14 cellular contexts compared by ENCODE assay signal in genomic region chr4:101009471-101009870, GRCh38.
DNase-seq lines count a peak whose midpoint lies in the region; ATAC-seq, FAIRE-seq and TF ChIP-seq lines count a peak whose summit lies in the region.
"Had no signal": no experiment of that assay in that cellular context is flagged by ENCODE, and none has a peak within 500 bp of the region (broad histone marks: within the 10 kb centered on the region; RNA-seq: fewer than 3 reads in every experiment).

No MANE protein-coding gene starts in this region.

- H2BK5ac ChIP-seq in H1 (ENCODE audit: low read depth, low read length), result no peak overlapping the region

- H3K4me3 Mint-ChIP-seq in activated naive CD4-positive, alpha-beta T cell treated with anti-CD3 and anti-CD28 coated beads for 36 hours, result no peak overlapping the region
- H3K4me3 Mint-ChIP-seq: H9 had no signal

- no peak overlapping the region for H3K4me3 ChIP-seq in H1 (ENCODE audit: extremely low read depth in 1 of 4, insufficient read depth in 2 of 4, low read depth in 3 of 4, low read length in 4 of 4)
- H3K4me3 ChIP-seq in stomach, result no peak overlapping the region
- H3K4me3 ChIP-seq: heart left ventricle, vagina had no signal

- no peak overlapping the region for H2BK15ac ChIP-seq in H1 (ENCODE audit: low read length)

- TF ChIP-seq POLR2A in H1 (IDR thresholded peaks at IDR 0.05; ENCODE audit: control extremely low read depth in 1 of 2, low read depth in 2 of 2, low read length in 2 of 2), result no peak
- TF ChIP-seq POLR2A in stomach (IDR thresholded peaks at IDR 0.05), result no peak

- H4K91ac ChIP-seq in H1 (replicated peaks; ENCODE audit: insufficient read length, low read length), result no peak overlapping the region

- no peaks in the 10 kb centered on the region for H3K4me1 ChIP-seq in H1 (replicated peaks in 1 of 4; ENCODE audit: control insufficient read depth in 3 of 4, insufficient read depth in 4 of 4, low read length in 3 of 4)
- peaks cover 0 to 8% (median 0%) of the 10 kb centered on the region in 4 donors for H3K4me1 ChIP-seq in stomach
- H3K4me1 ChIP-seq: vagina had no signal

- no peak overlapping the region for H3K27ac Mint-ChIP-seq in activated naive CD4-positive, alpha-beta T cell treated with anti-CD3 and anti-CD28 coated beads for 36 hours
- H3K27ac Mint-ChIP-seq: H9 had no signal

- intact Hi-C loops in stomach (cut with DNase I; ENCODE audit: low total_unique reads), result no loop called here
- intact Hi-C loops in activated naive CD4-positive, alpha-beta T cell treated with anti-CD3 and anti-CD28 coated beads for 36 hours (cut with micrococcal nuclease), result no loop called here

- 0 out of 2 replicates have a peak overlapping the region, but pooled peaks have one; percentile 40 for H2AFZ ChIP-seq in H1 (ENCODE audit: low read length)

- no peak overlapping the region for H2BK20ac ChIP-seq in H1 (ENCODE audit: low read length)

- H3K27me3 Mint-ChIP-seq in activated naive CD4-positive, alpha-beta T cell treated with anti-CD3 and anti-CD28 coated beads for 36 hours (ENCODE audit: low read depth), result peaks cover 5% of the 10 kb centered on the region

- no peaks in the 10 kb centered on the region for H3K79me1 ChIP-seq in H1 (ENCODE audit: low read depth, low read length)

- no peaks in the 10 kb centered on the region for H3K79me2 ChIP-seq in H1 (ENCODE audit: control insufficient read depth in 1 of 2, insufficient read depth in 2 of 2, low read length in 2 of 2)

- POLR2A ChIA-PET in H1 (lab: Charles Lee; ENCODE audit: partially characterized antibody), result interaction anchor here (1.0 kb wide), 1 partner anchor 21 kb away, joined by 3 read pairs; no protein-coding TSS in a partner anchor

- H3K9me3 ChIP-seq in H1 (ENCODE audit: insufficient read depth in 2 of 2, low read depth in 1 of 2, low read length in 1 of 2) (no peaks in the 10 kb centered on the region), stomach (no peaks in the 10 kb centered on the region)
- H3K9me3 ChIP-seq: vagina had no signal

- H3K4me2 ChIP-seq in H1 (ENCODE audit: insufficient read depth in 1 of 2, low read depth in 2 of 2, low read length in 2 of 2), result no peak overlapping the region

- H4K5ac ChIP-seq in H1 (ENCODE audit: insufficient read length, low read depth, low read length), result no peak overlapping the region

- H3K23ac ChIP-seq in H1 (ENCODE audit: insufficient read length), result no peak overlapping the region

- no peak for FAIRE-seq in H1 (lab: Jason Lieb, UNC)

- H2BK120ac ChIP-seq in H1 (replicated peaks; ENCODE audit: low read depth, low read length), result no peak overlapping the region

- H3K27ac ChIP-seq in H1 (ENCODE audit: low read depth, low read length) (no peak overlapping the region), stomach (no peak overlapping the region)
- H3K27ac ChIP-seq: heart left ventricle, vagina had no signal

- no peak for TF ChIP-seq RAD21 in H1 (IDR thresholded peaks at IDR 0.05 in 1 of 2, conservative IDR thresholded peaks at IDR 0.05 in 1 of 2; ENCODE audit: low read depth in 2 of 2, low read length in 2 of 2)

- H3K27me3 ChIP-seq in H1 (replicated peaks in 1 of 4; ENCODE audit: control insufficient read depth in 3 of 4, extremely low read depth in 1 of 4, insufficient read depth in 3 of 4, low read length in 3 of 4), result no peaks in the 10 kb centered on the region
- no peaks in the 10 kb centered on the region for H3K27me3 ChIP-seq in stomach
- H3K27me3 ChIP-seq: heart left ventricle, vagina had no signal

- no peak overlapping the region for H3K56ac ChIP-seq in H1 (replicated peaks; ENCODE audit: insufficient read length, low read depth, low read length)

- H4K8ac ChIP-seq in H1 (ENCODE audit: extremely low read depth, insufficient read depth, low read length), result no peak overlapping the region

- H3K4me1 Mint-ChIP-seq in activated naive CD4-positive, alpha-beta T cell treated with anti-CD3 and anti-CD28 coated beads for 36 hours (ENCODE audit: low read depth), result no peaks in the 10 kb centered on the region

- no peak overlapping the region for H2BK12ac ChIP-seq in H1 (ENCODE audit: low read depth, low read length)

- H3K14ac ChIP-seq in H1 (ENCODE audit: insufficient read length), result no peak overlapping the region

- H3K36me3 ChIP-seq in H1 (ENCODE audit: control insufficient read depth in 2 of 4, insufficient read depth in 4 of 4, low read length in 3 of 4), result no peaks in the 10 kb centered on the region
- H3K36me3 ChIP-seq in stomach, result no peaks in the 10 kb centered on the region
- H3K36me3 ChIP-seq: heart left ventricle, vagina had no signal

- H3K36me3 Mint-ChIP-seq in activated naive CD4-positive, alpha-beta T cell treated with anti-CD3 and anti-CD28 coated beads for 36 hours (ENCODE audit: low read depth), result no peaks in the 10 kb centered on the region

- WGBS in H1 (ENCODE audit: extremely low coverage in 1 of 2, insufficient coverage in 1 of 2, insufficient read length in 1 of 2, insufficient replicate concordance in 2 of 2, low coverage in 1 of 2, low lambda C conversion rate in 2 of 2, missing lambda C conversion rate in 1 of 2), 2 experiments, result 92% methylated on average over 2 of the region's 2 CpGs; no CpG with 5 or more reads in 1 of the 2 experiments
- WGBS in stomach, 5 donors, result 74 to 90% (median 83%) methylated on average over 2 of the region's 2 CpGs

- CTCF ChIA-PET in H1 (lab: Charles Lee; ENCODE audit: partially characterized antibody), result no interaction called here
- CTCF ChIA-PET in activated naive CD4-positive, alpha-beta T cell treated with anti-CD3 and anti-CD28 coated beads for 36 hours (lab: Charles Lee), result no interaction called here

- no peak for TF ChIP-seq CTCF in H1 (IDR thresholded peaks at IDR 0.05; ENCODE audit: control extremely low read depth in 1 of 3, insufficient read depth in 1 of 3, low read depth in 1 of 3, low read length in 3 of 3)
- no peak for TF ChIP-seq CTCF in stomach (IDR thresholded peaks at IDR 0.05)

- H3K23me2 ChIP-seq in H1 (ENCODE audit: low read depth, low read length), result no peaks in the 10 kb centered on the region

- H3K9ac ChIP-seq in H1 (replicated peaks in 1 of 4; ENCODE audit: extremely low read depth in 1 of 4, low read depth in 3 of 4, low read length in 3 of 4), result no peak overlapping the region

- TF ChIP-seq EP300 in H1 (IDR thresholded peaks at IDR 0.05; ENCODE audit: borderline replicate concordance in 1 of 2, low read depth in 2 of 2, low read length in 2 of 2) (no peak), stomach (IDR thresholded peaks at IDR 0.05) (no peak)

- H2AK5ac ChIP-seq in H1 (ENCODE audit: low read depth, low read length), result no peak overlapping the region

- DNase-seq in H1 (ENCODE audit: low read depth in 1 of 2, low spot score in 2 of 2) (no peak), stomach (no peak), iPS-NIHi11 (ENCODE audit: low spot score) (no peak), UCSD-AML1 (lab: John Stamatoyannopoulos, UW; ENCODE audit: unreplicated experiment) (no peak)
- no peak for DNase-seq in activated naive CD4-positive, alpha-beta T cell treated with anti-CD3 and anti-CD28 coated beads for 36 hours
- DNase-seq: activated CD4-positive, alpha-beta T cell treated with anti-CD3 and anti-CD28 coated beads, Interleukin-2, amount 50 U/mL, for 4 hours; H9; heart left ventricle; Right ventricle myocardium superior; stimulated activated CD4-positive, alpha-beta T cell treated with anti-CD3 and anti-CD28 coated beads, Interleukin-2, amount 100 ng/mL, for 48 hours had no signal

- no peak overlapping the region for H3K18ac ChIP-seq in H1 (ENCODE audit: extremely low read depth, low read length)

- H3K9me3 Mint-ChIP-seq in activated naive CD4-positive, alpha-beta T cell treated with anti-CD3 and anti-CD28 coated beads for 36 hours, result no peaks in the 10 kb centered on the region
- H3K9me3 Mint-ChIP-seq: H9 had no signal

- no peak overlapping the region for H3K4ac ChIP-seq in H1 (replicated peaks; ENCODE audit: insufficient read length, low read depth, low read length)

- H4K20me1 ChIP-seq in H1 (replicated peaks in 1 of 2; ENCODE audit: control insufficient read depth in 1 of 2, insufficient read depth in 2 of 2, low read length in 2 of 2), result no peaks in the 10 kb centered on the region

- ATAC-seq in GM18517 (IDR thresholded peaks at IDR 0.05; ENCODE audit: unreplicated experiment) (peak; percentile 59), GM21423 (IDR thresholded peaks at IDR 0.05; ENCODE audit: unreplicated experiment) (peak; percentile 60), HG03097 (IDR thresholded peaks at IDR 0.05; ENCODE audit: low FRiP score, unreplicated experiment) (peak; percentile 60)
- ATAC-seq: heart left ventricle had no signal

TF ChIP-seq in H1, 55 proteins besides CTCF, POLR2A, EP300 and RAD21 (continues in another document):
- no peak for TF ChIP-seq SIN3A (conservative IDR thresholded peaks at IDR 0.05 in 1 of 2, IDR thresholded peaks at IDR 0.05 in 1 of 2; ENCODE audit: low read depth in 1 of 2, low read length in 2 of 2)
- no peak for TF ChIP-seq BCL11A (IDR thresholded peaks at IDR 0.05; ENCODE audit: low read depth in 2 of 2, low read length in 2 of 2)
- TF ChIP-seq SRF (IDR thresholded peaks at IDR 0.05; ENCODE audit: low read depth, low read length), result no peak
- no peak for TF ChIP-seq RFX5 (IDR thresholded peaks at IDR 0.05; ENCODE audit: borderline replicate concordance, low read depth, low read length)
- no peak for TF ChIP-seq CBX8 (IDR thresholded peaks at IDR 0.05; ENCODE audit: borderline replicate concordance, low read depth, low read length)
- no peak for TF ChIP-seq GTF2F1 (IDR thresholded peaks at IDR 0.05; ENCODE audit: borderline replicate concordance, low read depth, low read length)
- TF ChIP-seq RXRA (IDR thresholded peaks at IDR 0.05; ENCODE audit: insufficient read depth, low read depth, low read length), result no peak
- TF ChIP-seq SIRT6 (IDR thresholded peaks at IDR 0.05; ENCODE audit: low read length), result no peak
- TF ChIP-seq CREB1 (IDR thresholded peaks at IDR 0.05), result no peak
- no peak for TF ChIP-seq SP1 (IDR thresholded peaks at IDR 0.05; ENCODE audit: low read depth, low read length)
- no peak for TF ChIP-seq YY1 (IDR thresholded peaks at IDR 0.05; ENCODE audit: low read depth, low read length)
- TF ChIP-seq ASH2L (IDR thresholded peaks at IDR 0.05; ENCODE audit: low read length), result no peak
